In genomic region chr6:159968295-159969203, GRCh38 we compare ENCODE assay signal across 1 cellular context.
TF ChIP-seq lines count a peak whose summit lies in the region.

TSS of gene IGF2R (plus strand) at chr6:159969082. CDS start at chr6:159969247, 165 bp downstream.

TF ChIP-seq in K562, 482 proteins besides CTCF, POLR2A, EP300 and RAD21 (continued from another document and continues in another):
- TF ChIP-seq FOXP4 (CRISPR knock-in tag; IDR thresholded peaks at IDR 0.05; ENCODE audit: borderline replicate concordance): no peak
- TF ChIP-seq MNT (conservative IDR thresholded peaks at IDR 0.05): peak; percentile 45 to 68; a peak in 3 of 4 replicates
- peak; percentile 65; the same call in 1 of the 2 replicates for TF ChIP-seq GTF2E2 (tag; IDR thresholded peaks at IDR 0.05)
- TF ChIP-seq ZSCAN32 (CRISPR knock-in tag; IDR thresholded peaks at IDR 0.05): no peak
- no peak for TF ChIP-seq MBD1 (CRISPR knock-in tag; IDR thresholded peaks at IDR 0.05)
- no peak for TF ChIP-seq ZNF707 (CRISPR knock-in tag; conservative IDR thresholded peaks at IDR 0.05)
- no peak for TF ChIP-seq JUN (IDR thresholded peaks at IDR 0.05; ENCODE audit: borderline replicate concordance, low read depth, low read length)
- no peak for TF ChIP-seq JUN (CRISPR knock-in tag; IDR thresholded peaks at IDR 0.05; ENCODE audit: borderline replicate concordance)
- no peak for TF ChIP-seq IRF2 (CRISPR knock-in tag; IDR thresholded peaks at IDR 0.05)
- peak; percentile 37 for TF ChIP-seq NCOR1 (IDR thresholded peaks at IDR 0.05)
- TF ChIP-seq FOXM1 (IDR thresholded peaks at IDR 0.05; ENCODE audit: low read depth): no peak
- no peak for TF ChIP-seq FOXM1 (CRISPR knock-in tag; IDR thresholded peaks at IDR 0.05; ENCODE audit: low read depth)
- no peak for TF ChIP-seq CREB5 (CRISPR knock-in tag; IDR thresholded peaks at IDR 0.05)
- TF ChIP-seq ZNF764 (CRISPR knock-in tag; IDR thresholded peaks at IDR 0.05; ENCODE audit: low read depth): 0 out of 2 replicates have a peak, but pooled peaks have one; percentile 34
- TF ChIP-seq E2F6 (IDR thresholded peaks at IDR 0.05; ENCODE audit: borderline replicate concordance in 1 of 2, extremely low read depth in 1 of 2, insufficient read depth in 1 of 2, insufficient read length in 1 of 2, low read depth in 1 of 2, low read length in 1 of 2, poor library complexity in 1 of 2, severe bottlenecking in 1 of 2): peak; percentile 91 to 99
- no peak for TF ChIP-seq ZNF77 (CRISPR knock-in tag; IDR thresholded peaks at IDR 0.05)
- peak; percentile 33 for TF ChIP-seq SP2 (IDR thresholded peaks at IDR 0.05; ENCODE audit: extremely low read depth, low read depth, low read length, poor library complexity, severe bottlenecking)
- no peak for TF ChIP-seq DLX4 (CRISPR knock-in tag; IDR thresholded peaks at IDR 0.05)
- no peak for TF ChIP-seq FOXJ3 (CRISPR knock-in tag; IDR thresholded peaks at IDR 0.05)
- no peak for TF ChIP-seq MIER1 (IDR thresholded peaks at IDR 0.05; ENCODE audit: low read depth)
- TF ChIP-seq YY1 (IDR thresholded peaks at IDR 0.05; ENCODE audit: borderline replicate concordance in 1 of 3, control insufficient read depth in 1 of 3, extremely low read depth in 1 of 3, insufficient read depth in 3 of 3, insufficient read length in 1 of 3, insufficient replicate concordance in 2 of 3, low read depth in 1 of 3, low read length in 2 of 3): peak in 1 of 3 experiments; percentile 66
- 0 out of 2 replicates have a peak, but pooled peaks have one; percentile 75 for TF ChIP-seq ZNF57 (CRISPR knock-in tag; IDR thresholded peaks at IDR 0.05)
- 0 out of 2 replicates have a peak, but pooled peaks have one; percentile 70 for TF ChIP-seq XRCC5 (IDR thresholded peaks at IDR 0.05; ENCODE audit: low read depth, low read length)
- peak; percentile 55 for TF ChIP-seq NEUROD1 (IDR thresholded peaks at IDR 0.05; ENCODE audit: borderline replicate concordance, low read depth, low read length, partially characterized antibody)
- no peak for TF ChIP-seq HMBOX1 (IDR thresholded peaks at IDR 0.05)
- no peak for TF ChIP-seq ZNF609 (CRISPR knock-in tag; IDR thresholded peaks at IDR 0.05; ENCODE audit: borderline replicate concordance)
- peak; percentile 79 for TF ChIP-seq MITF (IDR thresholded peaks at IDR 0.05)
- 0 out of 2 replicates have a peak, but pooled peaks have one; percentile 43 for TF ChIP-seq FOXO4 (CRISPR knock-in tag; IDR thresholded peaks at IDR 0.05)
- TF ChIP-seq RAD51 (IDR thresholded peaks at IDR 0.05; ENCODE audit: borderline replicate concordance, low read depth): peak; percentile 65; the same call in 1 of the 2 replicates
- TF ChIP-seq RBM17 (IDR thresholded peaks at IDR 0.05; ENCODE audit: borderline replicate concordance, low read depth, low read length): no peak
- TF ChIP-seq PYGO2 (tag; IDR thresholded peaks at IDR 0.05): no peak
- TF ChIP-seq MTA2 (IDR thresholded peaks at IDR 0.05; ENCODE audit: low read depth): no peak
- no peak for TF ChIP-seq COPS2 (conservative IDR thresholded peaks at IDR 0.05)
- TF ChIP-seq FUS (optimal IDR thresholded peaks at IDR 0.05; ENCODE audit: low read depth, low read length): no peak
- TF ChIP-seq ZNF584 (CRISPR knock-in tag; IDR thresholded peaks at IDR 0.05; ENCODE audit: low read depth): peak; percentile 89
- TF ChIP-seq ZFP1 (CRISPR knock-in tag; IDR thresholded peaks at IDR 0.05): no peak; the same call in 1 of the 2 replicates
- TF ChIP-seq PURB (CRISPR knock-in tag; IDR thresholded peaks at IDR 0.05; ENCODE audit: low read depth): no peak
- no peak for TF ChIP-seq CHCHD3 (CRISPR knock-in tag; IDR thresholded peaks at IDR 0.05)
- TF ChIP-seq SMARCB1 (IDR thresholded peaks at IDR 0.05; ENCODE audit: insufficient read length, low read depth): no peak
- TF ChIP-seq NFE2L1 (tag; IDR thresholded peaks at IDR 0.05; ENCODE audit: borderline replicate concordance, low read depth): no peak
- peak; percentile 5 for TF ChIP-seq HDAC3 (IDR thresholded peaks at IDR 0.05; ENCODE audit: borderline replicate concordance, partially characterized antibody)
- no peak for TF ChIP-seq CHD1 (IDR thresholded peaks at IDR 0.05; ENCODE audit: low read length)
